Comparison of ENCODE assay signal across 10 cellular contexts in the genomic region with DNA sequence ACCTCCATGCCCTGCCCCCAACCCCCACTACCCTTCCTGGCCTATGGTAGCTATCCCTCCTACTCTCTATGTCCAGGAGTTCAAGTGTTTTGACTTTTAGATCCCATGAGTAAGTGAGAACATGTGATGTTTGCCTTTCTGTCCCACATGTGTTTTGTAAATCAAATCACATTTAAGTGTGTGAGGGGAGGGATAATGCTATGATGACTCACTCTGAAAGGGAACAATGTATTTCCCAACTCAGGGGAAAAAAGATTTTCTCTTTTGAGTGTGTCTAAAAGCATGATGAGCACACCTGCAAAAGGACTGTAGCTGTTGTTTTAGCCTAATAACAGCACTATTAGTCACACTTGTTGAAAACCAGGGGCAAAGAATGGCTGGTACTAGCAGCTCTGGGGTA.
A peak's percentile ranks its signal among the peaks of the same experiment; 100 is the strongest.
DNase-seq lines count a peak whose midpoint lies in the region; ATAC-seq and TF ChIP-seq lines count a peak whose summit lies in the region.
"Had no signal": no experiment of that assay in that cellular context is flagged by ENCODE, and none has a peak within 500 bp of the region (broad histone marks: within the 10 kb centered on the region; RNA-seq: fewer than 3 reads in every experiment).

No MANE protein-coding gene starts in this region.

- H3K4me3 Mint-ChIP-seq in activated naive CD8-positive, alpha-beta T cell: peak overlapping the region; percentile 46
- H3K4me3 Mint-ChIP-seq in nephron progenitor cell: no peak overlapping the region
- no peak overlapping the region for H3K4me3 Mint-ChIP-seq in stimulated activated effector memory CD8-positive, alpha-beta T cell treated with anti-CD3 and anti-CD28 coated beads, Interleukin-12 subunit alpha, Interleukin-12 subunit beta, amount 100 ng/mL, for 72 hours
- H3K4me3 Mint-ChIP-seq: neural crest cell, WTC11 had no signal

- DNase-seq in AG20443 (ENCODE audit: low spot score) (peak; percentile 54), kidney glomerular epithelial cell (lab: John Stamatoyannopoulos, UW) (peak; percentile 26), nephron progenitor cell (no peak), Peyer's patch (no peak)
- DNase-seq in stimulated activated CD4-positive, alpha-beta T cell treated with anti-CD3 and anti-CD28 coated beads, Interleukin-12 subunit alpha, Interleukin-12 subunit beta, amount 100 ng/mL, for 4 hours: no peak
- DNase-seq in stimulated activated effector memory CD8-positive, alpha-beta T cell treated with anti-CD3 and anti-CD28 coated beads, Interleukin-12 subunit alpha, Interleukin-12 subunit beta, amount 100 ng/mL, for 72 hours (ENCODE audit: low spot score in 2 of 2): no peak

- no peaks in the 10 kb centered on the region for H3K27me3 ChIP-seq in Peyer's patch

- no peaks in the 10 kb centered on the region for H3K9me3 ChIP-seq in HEK293 (ENCODE audit: control insufficient read depth, insufficient read depth, low read depth, low read length)
- no peaks in the 10 kb centered on the region for H3K9me3 ChIP-seq in Peyer's patch

- ATAC-seq in stimulated activated effector memory CD8-positive, alpha-beta T cell treated with anti-CD3 and anti-CD28 coated beads, Interleukin-12 subunit alpha, Interleukin-12 subunit beta, amount 100 ng/mL, for 72 hours: no peak
- ATAC-seq: WTC11 had no signal

- H3K4me1 Mint-ChIP-seq in activated naive CD8-positive, alpha-beta T cell (ENCODE audit: low read depth): peaks cover 88% of the 10 kb centered on the region
- H3K4me1 Mint-ChIP-seq in nephron progenitor cell: peaks cover 6% of the 10 kb centered on the region
- peaks cover 34% of the 10 kb centered on the region for H3K4me1 Mint-ChIP-seq in stimulated activated effector memory CD8-positive, alpha-beta T cell treated with anti-CD3 and anti-CD28 coated beads, Interleukin-12 subunit alpha, Interleukin-12 subunit beta, amount 100 ng/mL, for 72 hours
- H3K4me1 Mint-ChIP-seq: WTC11 had no signal

- TF ChIP-seq CTCF in HEK293 (tag by site-specific recombination; IDR thresholded peaks at IDR 0.05): no peak
- TF ChIP-seq CTCF in nephron progenitor cell (IDR thresholded peaks at IDR 0.05): no peak
- no peak for TF ChIP-seq CTCF in Peyer's patch (IDR thresholded peaks at IDR 0.05)

- peak overlapping the region; percentile 94 for H3K27ac Mint-ChIP-seq in activated naive CD8-positive, alpha-beta T cell
- H3K27ac Mint-ChIP-seq in nephron progenitor cell: no peak overlapping the region
- no peak overlapping the region for H3K27ac Mint-ChIP-seq in stimulated activated effector memory CD8-positive, alpha-beta T cell treated with anti-CD3 and anti-CD28 coated beads, Interleukin-12 subunit alpha, Interleukin-12 subunit beta, amount 100 ng/mL, for 72 hours
- H3K27ac Mint-ChIP-seq: WTC11 had no signal

- H3K36me3 ChIP-seq in HEK293 (ENCODE audit: control insufficient read depth in 2 of 2, insufficient read depth in 1 of 2, low read length in 2 of 2): no peaks in the 10 kb centered on the region
- H3K36me3 ChIP-seq in Peyer's patch: no peaks in the 10 kb centered on the region

- H3K27ac ChIP-seq in HEK293 (ENCODE audit: extremely low read depth, low read depth, low read length) (no peak overlapping the region), Peyer's patch (no peak overlapping the region)

- H3K36me3 Mint-ChIP-seq in activated naive CD8-positive, alpha-beta T cell: peaks cover 26% of the 10 kb centered on the region
- H3K36me3 Mint-ChIP-seq in nephron progenitor cell (ENCODE audit: low read depth): peaks cover 9% of the 10 kb centered on the region
- peaks cover 11% of the 10 kb centered on the region for H3K36me3 Mint-ChIP-seq in stimulated activated effector memory CD8-positive, alpha-beta T cell treated with anti-CD3 and anti-CD28 coated beads, Interleukin-12 subunit alpha, Interleukin-12 subunit beta, amount 100 ng/mL, for 72 hours
- H3K36me3 Mint-ChIP-seq: WTC11 had no signal

- POLR2A ChIA-PET in HEK293 (lab: Yijun Ruan, JAX): no interaction called here

- CTCF ChIA-PET in HEK293 (lab: Yijun Ruan, JAX): interaction anchor here (0.8 to 1.4 kb wide), 2 partner anchors 10 to 129 kb away, joined by 3 to 5 read pairs; no protein-coding TSS in a partner anchor

- H3K4me1 ChIP-seq in HEK293 (ENCODE audit: control insufficient read depth, insufficient read depth, low read length): no peaks in the 10 kb centered on the region
- no peaks in the 10 kb centered on the region for H3K4me1 ChIP-seq in Peyer's patch

- no peaks in the 10 kb centered on the region for H3K27me3 Mint-ChIP-seq in activated naive CD8-positive, alpha-beta T cell
- no peaks in the 10 kb centered on the region for H3K27me3 Mint-ChIP-seq in nephron progenitor cell (ENCODE audit: low read depth, poor library complexity)

- H3K9me3 Mint-ChIP-seq in activated naive CD8-positive, alpha-beta T cell (ENCODE audit: low read depth): no peaks in the 10 kb centered on the region
- H3K9me3 Mint-ChIP-seq in nephron progenitor cell: no peaks in the 10 kb centered on the region
- H3K9me3 Mint-ChIP-seq in stimulated activated effector memory CD8-positive, alpha-beta T cell treated with anti-CD3 and anti-CD28 coated beads, Interleukin-12 subunit alpha, Interleukin-12 subunit beta, amount 100 ng/mL, for 72 hours: no peaks in the 10 kb centered on the region
- H3K9me3 Mint-ChIP-seq: neural crest cell, WTC11 had no signal

- no peak for TF ChIP-seq POLR2A in Peyer's patch (IDR thresholded peaks at IDR 0.05)

- H3K4me3 ChIP-seq in HEK293 (ENCODE audit: low read depth, low read length) (no peak overlapping the region), Peyer's patch (no peak overlapping the region)

TF ChIP-seq in HEK293, 187 proteins besides CTCF, POLR2A, EP300 and RAD21 (continues in another document):
- TF ChIP-seq ZNF555 (tag by site-specific recombination; conservative IDR thresholded peaks at IDR 0.05): no peak
- TF ChIP-seq ZNF670 (tag by site-specific recombination; IDR thresholded peaks at IDR 0.05; ENCODE audit: low read depth): no peak
- TF ChIP-seq ZNF426 (tag by site-specific recombination; IDR thresholded peaks at IDR 0.05): no peak
- no peak for TF ChIP-seq ZFP37 (tag by site-specific recombination; IDR thresholded peaks at IDR 0.05)
- 0 out of 2 replicates have a peak, but pooled peaks have one; percentile 25 for TF ChIP-seq ZBTB10 (tag by site-specific recombination; IDR thresholded peaks at IDR 0.05)
- TF ChIP-seq ZBTB17 (tag by site-specific recombination; IDR thresholded peaks at IDR 0.05): 0 out of 2 replicates have a peak, but pooled peaks have one; percentile 18
- no peak for TF ChIP-seq ZNF544 (tag by site-specific recombination; IDR thresholded peaks at IDR 0.05)
- peak; percentile 74 for TF ChIP-seq PRDM1 (tag by site-specific recombination; IDR thresholded peaks at IDR 0.05)
- TF ChIP-seq, protein P1, sequence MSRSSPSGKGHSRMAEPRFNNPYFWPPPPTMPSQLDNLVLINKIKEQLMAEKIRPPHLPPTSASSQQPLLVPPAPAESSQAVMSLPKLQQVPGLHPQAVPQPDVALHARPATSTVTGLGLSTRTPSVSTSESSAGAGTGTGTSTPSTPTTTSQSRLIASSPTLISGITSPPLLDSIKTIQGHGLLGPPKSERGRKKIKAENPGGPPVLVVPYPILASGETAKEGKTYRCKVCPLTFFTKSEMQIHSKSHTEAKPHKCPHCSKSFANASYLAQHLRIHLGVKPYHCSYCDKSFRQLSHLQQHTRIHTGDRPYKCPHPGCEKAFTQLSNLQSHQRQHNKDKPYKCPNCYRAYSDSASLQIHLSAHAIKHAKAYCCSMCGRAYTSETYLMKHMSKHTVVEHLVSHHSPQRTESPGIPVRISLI (tag by site-specific recombination; IDR thresholded peaks at IDR 0.05): peak; percentile 72; the same call in 1 of the 2 replicates
- TF ChIP-seq ZNF174 (tag by site-specific recombination; IDR thresholded peaks at IDR 0.05): no peak
- TF ChIP-seq ZNF398 (tag by site-specific recombination; IDR thresholded peaks at IDR 0.05): peak; percentile 72
- no peak for TF ChIP-seq ZNF169 (tag by site-specific recombination; IDR thresholded peaks at IDR 0.05)

Comparison
In these comparisons a context has a peak if more than half of its experiments do, and no peak if none do; other contexts are left out.
1. DNase-seq: peak in AG20443 (single experiment) and kidney glomerular epithelial cell (single experiment); none in nephron progenitor cell (single experiment), stimulated activated CD4-positive, alpha-beta T cell treated with anti-CD3 and anti-CD28 coated beads, Interleukin-12 subunit alpha, Interleukin-12 subunit beta, amount 100 ng/mL, for 4 hours (single experiment), Peyer's patch (0 of 3) and stimulated activated effector memory CD8-positive, alpha-beta T cell treated with anti-CD3 and anti-CD28 coated beads, Interleukin-12 subunit alpha, Interleukin-12 subunit beta, amount 100 ng/mL, for 72 hours (0 of 2).